ENCODE assay signal across 8 cellular contexts in genomic region chr11:78420255-78420764, GRCh38. TPM values are rescaled to one million over a fixed set of nuclear protein-coding genes. Genes with fewer than 3 reads are reported as not detected.
A peak's percentile ranks its signal among the peaks of the same experiment; 100 is the strongest.
DNase-seq lines count a peak whose midpoint lies in the region; ATAC-seq, FAIRE-seq and TF ChIP-seq lines count a peak whose summit lies in the region.

No MANE protein-coding gene starts in this region.

- no peaks in the 10 kb centered on the region for H3K9me2 ChIP-seq in OCI-LY7 (ENCODE audit: insufficient read depth, low read length)

- FAIRE-seq in H54 (lab: Jason Lieb, UNC) (peak; percentile 23), urothelium cell line (lab: Jason Lieb, UNC) (no peak)

- H3K4me1 ChIP-seq in OCI-LY7 (ENCODE audit: insufficient read depth, low read length, poor library complexity, severe bottlenecking): peaks cover 34% of the 10 kb centered on the region

- CTCF ChIA-PET in OCI-LY7 (lab: Charles Lee; ENCODE audit: unreplicated experiment): no interaction called here

- no peaks in the 10 kb centered on the region for H3K36me3 ChIP-seq in OCI-LY7 (ENCODE audit: insufficient read depth, low read length)

- DNase-seq in Ammon's horn (ENCODE audit: low spot score) (peak; percentile 90), H54 (ENCODE audit: insufficient read length, low spot score) (peak; percentile 83), OCI-LY7 (ENCODE audit: low spot score) (peak; percentile 35), globus pallidus (ENCODE audit: low spot score) (peak; percentile 88), omental fat pad (ENCODE audit: low spot score) (peak; percentile 71), urothelium cell line (ENCODE audit: low spot score) (peak; percentile 49)
- DNase-seq in activated gamma-delta T cell treated with anti-CD3 and anti-CD28 coated beads, Interleukin-2, amount 50 U/mL, for 16 hours (ENCODE audit: low read depth): peak; percentile 22

- no peak overlapping the region for H3K4me3 ChIP-seq in OCI-LY7 (ENCODE audit: low read depth, low read length, poor library complexity, severe bottlenecking)

- no peak for TF ChIP-seq POLR2A in H54 (IDR thresholded peaks at IDR 0.05; ENCODE audit: low read depth, low read length)

- no peak overlapping the region for H2AFZ ChIP-seq in OCI-LY7 (ENCODE audit: low read length)

- 0 out of 2 replicates have a peak, but pooled peaks cover 3% of the 10 kb centered on the region for H4K20me1 ChIP-seq in OCI-LY7 (ENCODE audit: insufficient read depth, low read length)

- intact Hi-C loops in OCI-LY7 (cut with micrococcal nuclease; ENCODE audit: unreplicated experiment): no loop called here

- no TSS peak for BruUV-seq in OCI-LY7 (replicated peaks; lab: Mats Ljungman, UMichigan)

- POLR2A ChIA-PET in OCI-LY7 (lab: Charles Lee): interaction anchor here (0.5 kb wide), 1 partner anchor 67 kb away, joined by 3 read pairs; no protein-coding TSS in a partner anchor

- H3K27ac ChIP-seq in OCI-LY7 (ENCODE audit: low read depth, low read length, poor library complexity, severe bottlenecking): no peak overlapping the region

- H3K79me2 ChIP-seq in OCI-LY7 (ENCODE audit: insufficient read depth, low read depth, low read length): no peaks in the 10 kb centered on the region

- H3K4me2 ChIP-seq in OCI-LY7 (ENCODE audit: low read length): no peak overlapping the region

- TF ChIP-seq CTCF in OCI-LY7 (conservative IDR thresholded peaks at IDR 0.05; ENCODE audit: low read length) (peak; percentile 78), omental fat pad (IDR thresholded peaks at IDR 0.05) (no peak)

- no peak for ATAC-seq in omental fat pad (ENCODE audit: low FRiP score)
- no peak for ATAC-seq in GM21619 (IDR thresholded peaks at IDR 0.05; ENCODE audit: unreplicated experiment)

- no peaks in the 10 kb centered on the region for H3K9me3 ChIP-seq in OCI-LY7 (ENCODE audit: low read length)

RNA-seq across cellular contexts. Expression of gene GAB2, which starts 2.7 kb away (rescaled TPM):
- 0.90 and 1.2 TPM in 2 replicates for total RNA-seq in OCI-LY7 (2014; rRNA removed; shearing (Covaris generic))
- total RNA-seq in OCI-LY7 (2022): 1.3 and 1.4 TPM in 2 replicates
- 10 to 100 TPM; 25.3 to 97.7 (median 36.1) TPM for total RNA-seq in omental fat pad

Comparison
In these comparisons a context has a peak if more than half of its experiments do, and no peak if none do; other contexts are left out.
1. DNase-seq: peak in every context shown above with its lines; median percentile 90 in Ammon's horn; 88 in globus pallidus; 83 in H54; 71 in omental fat pad; 49 in urothelium cell line; 35 in OCI-LY7; 22 in activated gamma-delta T cell treated with anti-CD3 and anti-CD28 coated beads, Interleukin-2, amount 50 U/mL, for 16 hours.
2. RNA of gene GAB2, which starts 2.7 kb away (total RNA-seq): 25.3 to 97.7 TPM in omental fat pad; 0.90 to 1.4 TPM in OCI-LY7; every median in the first group is over 10 times any median in the second.